Comparison of ENCODE assay signal across 2 cellular contexts in genomic region chr16:79601092-79601977, GRCh38.
A peak's percentile ranks its signal among the peaks of the same experiment; 100 is the strongest.
TF ChIP-seq lines count a peak whose summit lies in the region.

No MANE protein-coding gene starts in this region.

TF ChIP-seq in SK-N-SH treated with all-trans-retinoic acid at 6 μM for 48 hours, 23 proteins besides CTCF, POLR2A, EP300 and RAD21 (continued from another document):
- TF ChIP-seq TSHZ2 (CRISPR knock-in tag; IDR thresholded peaks at IDR 0.05) (no peak), PATZ1 (CRISPR knock-in tag; IDR thresholded peaks at IDR 0.05; ENCODE audit: borderline replicate concordance) (no peak), ISL1 (CRISPR knock-in tag; IDR thresholded peaks at IDR 0.05) (no peak), ZFP30 (CRISPR knock-in tag; IDR thresholded peaks at IDR 0.05) (no peak), CREB5 (CRISPR knock-in tag; IDR thresholded peaks at IDR 0.05; ENCODE audit: low read depth) (no peak), ZNF565 (CRISPR knock-in tag; conservative IDR thresholded peaks at IDR 0.05; ENCODE audit: low read depth) (no peak), RARB (CRISPR knock-in tag; IDR thresholded peaks at IDR 0.05) (no peak), CSRNP3 (CRISPR knock-in tag; IDR thresholded peaks at IDR 0.05) (no peak), ZFP3 (CRISPR knock-in tag; IDR thresholded peaks at IDR 0.05) (no peak), PPARA (CRISPR knock-in tag; IDR thresholded peaks at IDR 0.05; ENCODE audit: borderline replicate concordance) (no peak)

TF ChIP-seq in HepG2, 621 proteins besides CTCF, POLR2A, EP300 and RAD21 (continued from another document and continues in another):
- TF ChIP-seq ZNF775 (CRISPR knock-in tag; IDR thresholded peaks at IDR 0.05; ENCODE audit: borderline replicate concordance) (no peak), ZNF740 (CRISPR knock-in tag; IDR thresholded peaks at IDR 0.05) (peak; percentile 54; the same call in 1 of the 2 replicates), ZNF513 (CRISPR knock-in tag; conservative IDR thresholded peaks at IDR 0.05) (no peak), MATR3 (CRISPR knock-in tag; IDR thresholded peaks at IDR 0.05) (no peak), ZNF335 (CRISPR knock-in tag; IDR thresholded peaks at IDR 0.05) (0 out of 2 replicates have a peak, but pooled peaks have one; percentile 4), JARID2 (CRISPR knock-in tag; IDR thresholded peaks at IDR 0.05; ENCODE audit: insufficient replicate concordance) (no peak), ZNF780A (CRISPR knock-in tag; IDR thresholded peaks at IDR 0.05) (no peak), LBX2 (CRISPR knock-in tag; IDR thresholded peaks at IDR 0.05; ENCODE audit: borderline replicate concordance) (peak; percentile 78; the same call in 1 of the 2 replicates), KAT8 (CRISPR knock-in tag; IDR thresholded peaks at IDR 0.05) (0 out of 2 replicates have a peak, but pooled peaks have one; percentile 18), ZNF543 (CRISPR knock-in tag; IDR thresholded peaks at IDR 0.05) (no peak), THYN1 (CRISPR knock-in tag; IDR thresholded peaks at IDR 0.05; ENCODE audit: borderline replicate concordance, low read depth) (no peak), CSRNP1 (CRISPR knock-in tag; IDR thresholded peaks at IDR 0.05) (0 out of 2 replicates have a peak, but pooled peaks have one; percentile 11), ZHX1 (CRISPR knock-in tag; IDR thresholded peaks at IDR 0.05; ENCODE audit: low read depth) (0 out of 2 replicates have a peak, but pooled peaks have one; percentile 64), ZNF343 (CRISPR knock-in tag; IDR thresholded peaks at IDR 0.05) (no peak), AGO1 (IDR thresholded peaks at IDR 0.05; ENCODE audit: low read depth, low read length, poor library complexity, severe bottlenecking) (peak; percentile 49), ZNF180 (CRISPR knock-in tag; IDR thresholded peaks at IDR 0.05; ENCODE audit: borderline replicate concordance, low read depth) (no peak), JUNB (CRISPR knock-in tag; IDR thresholded peaks at IDR 0.05; ENCODE audit: borderline replicate concordance) (peak; percentile 58; the same call in 1 of the 2 replicates), ZNF589 (CRISPR knock-in tag; conservative IDR thresholded peaks at IDR 0.05) (0 out of 2 replicates have a peak, but pooled peaks have one; percentile 30), IRF2 (CRISPR knock-in tag; IDR thresholded peaks at IDR 0.05) (no peak), KDM5A (IDR thresholded peaks at IDR 0.05; ENCODE audit: borderline replicate concordance, low read length) (no peak), ONECUT2 (CRISPR knock-in tag; IDR thresholded peaks at IDR 0.05) (no peak), MTA1 (CRISPR knock-in tag; IDR thresholded peaks at IDR 0.05; ENCODE audit: borderline replicate concordance) (peak; percentile 91), HES4 (CRISPR knock-in tag; IDR thresholded peaks at IDR 0.05; ENCODE audit: borderline replicate concordance) (no peak), TEAD3 (CRISPR knock-in tag; optimal IDR thresholded peaks at IDR 0.05; ENCODE audit: borderline replicate concordance) (peak; percentile 30), ZNF878 (CRISPR knock-in tag; IDR thresholded peaks at IDR 0.05) (0 out of 2 replicates have a peak, but pooled peaks have one; percentile 34), MAF1 (CRISPR knock-in tag; IDR thresholded peaks at IDR 0.05; ENCODE audit: borderline replicate concordance) (no peak), TCF7L2 (IDR thresholded peaks at IDR 0.05; ENCODE audit: low read depth, low read length) (no peak), ZFY (CRISPR knock-in tag; IDR thresholded peaks at IDR 0.05) (no peak), ZNF512 (CRISPR knock-in tag; IDR thresholded peaks at IDR 0.05) (no peak), ZNF407 (CRISPR knock-in tag; IDR thresholded peaks at IDR 0.05; ENCODE audit: not compliant biosample characterization) (no peak), ZNF496 (CRISPR knock-in tag; IDR thresholded peaks at IDR 0.05; ENCODE audit: insufficient replicate concordance) (no peak), ZNF224 (CRISPR knock-in tag; IDR thresholded peaks at IDR 0.05) (peak; percentile 61; the same call in 1 of the 2 replicates), ZFP90 (CRISPR knock-in tag; IDR thresholded peaks at IDR 0.05; ENCODE audit: borderline replicate concordance) (no peak), BCLAF1 (IDR thresholded peaks at IDR 0.05) (no peak), JUND (CRISPR knock-in tag; IDR thresholded peaks at IDR 0.05) (0 out of 2 replicates have a peak, but pooled peaks have one; percentile 36), SNAPC2 (CRISPR knock-in tag; IDR thresholded peaks at IDR 0.05) (no peak; the same call in 1 of the 2 replicates), MED8 (CRISPR knock-in tag; IDR thresholded peaks at IDR 0.05; ENCODE audit: insufficient replicate concordance) (no peak), ZNF264 (CRISPR knock-in tag; IDR thresholded peaks at IDR 0.05) (no peak)
